8 cellular contexts compared by ENCODE assay signal in genomic region chr11:67420147-67420645, GRCh38. TPM values are rescaled to one million over a fixed set of nuclear protein-coding genes. Genes with fewer than 3 reads are reported as not detected.
DNase-seq lines count a peak whose midpoint lies in the region; ATAC-seq, FAIRE-seq and TF ChIP-seq lines count a peak whose summit lies in the region.

No MANE protein-coding gene starts in this region.

- CTCF ChIA-PET in CD8-positive, alpha-beta memory T cell (lab: Charles Lee): interaction anchor here (0.7 to 9.8 kb wide), 7 partner anchors 11 to 75 kb away, joined by 3 to 108 read pairs (median 3); partner anchors contain the start of genes PPP1CA, PTPRCAP, RAD9A and TBC1D10C
- CTCF ChIA-PET in Panc1 (lab: Charles Lee) (interaction anchor here (1.2 kb wide), 1 partner anchor 19 kb away, joined by 3 read pairs; no protein-coding TSS in a partner anchor), endothelial cell of umbilical vein (lab: Charles Lee) (interaction anchor here (2.1 to 2.7 kb wide), 2 partner anchors 16 to 19 kb away, joined by 6 to 19 read pairs; partner anchors contain the start of genes PPP1CA and TBC1D10C)

- peak overlapping the region; percentile 78 to 95 (median 86) for H3K27ac Mint-ChIP-seq in CD8-positive, alpha-beta memory T cell

- no peaks in the 10 kb centered on the region for H4K20me1 ChIP-seq in endothelial cell of umbilical vein (replicated peaks; ENCODE audit: control insufficient read depth, extremely low read depth, insufficient read depth, low read length)

- POLR2A ChIA-PET in CD8-positive, alpha-beta memory T cell (lab: Charles Lee): interaction anchor here (0.7 to 5.9 kb wide), 10 partner anchors 8 to 67 kb away, joined by 3 to 111 read pairs (median 8); partner anchors contain the start of genes POLD4, PPP1CA, PTPRCAP and RPS6KB2
- POLR2A ChIA-PET in Panc1 (lab: Charles Lee) (interaction anchor here (0.6 kb wide), 1 partner anchor 18 kb away, joined by 7 read pairs; the partner anchor contains the start of gene PPP1CA), endothelial cell of umbilical vein (lab: Charles Lee) (no interaction called here)

- in situ Hi-C loops in Panc1 (cut with HindIII; ENCODE audit: low pct_unique_long_range_greater_than_20kb, low sequenced_read_pairs): no loop called here

- no peaks in the 10 kb centered on the region for H3K27me3 ChIP-seq in CD8-positive, alpha-beta memory T cell (ENCODE audit: insufficient read depth, low read length, poor library complexity, severe bottlenecking)
- H3K27me3 ChIP-seq in Panc1 (ENCODE audit: control insufficient read depth, insufficient read depth, low read length) (no peaks in the 10 kb centered on the region), endothelial cell of umbilical vein (ENCODE audit: control insufficient read depth in 2 of 2, insufficient read depth in 2 of 2, low read length in 2 of 2) (peaks cover 0 to 4% of the 10 kb centered on the region in 2 experiments), ovary (no peaks in the 10 kb centered on the region)

- H3K4me3 Mint-ChIP-seq in CD8-positive, alpha-beta memory T cell: peak overlapping the region; percentile 73 to 90 (median 83)

- 30 to 70% (median 32%) methylated on average over 7 to 15 of the region's 15 CpGs for WGBS in ovary, 3 donors

- no peaks in the 10 kb centered on the region for H3K36me3 Mint-ChIP-seq in CD8-positive, alpha-beta memory T cell

- dilution Hi-C loops in endothelial cell of umbilical vein (cut with MboI; ENCODE audit: extremely low pct_ligation_motif_present, low sequenced_read_pairs): no loop called here

- H3K27ac ChIP-seq in CD8-positive, alpha-beta memory T cell (ENCODE audit: low read depth, low read length): peak overlapping the region; percentile 51
- H3K27ac ChIP-seq in Panc1 (ENCODE audit: low read length) (peak overlapping the region; percentile 63), endothelial cell of umbilical vein (ENCODE audit: insufficient read depth, low read depth, low read length) (no peak overlapping the region), ovary (peak overlapping the region; percentile 78 to 94)

- peak overlapping the region; percentile 87 for H2AFZ ChIP-seq in endothelial cell of umbilical vein (ENCODE audit: low read depth, low read length)

- no peaks in the 10 kb centered on the region for H3K9me3 ChIP-seq in CD8-positive, alpha-beta memory T cell (ENCODE audit: low read length)
- H3K9me3 ChIP-seq in Panc1 (ENCODE audit: control insufficient read depth, insufficient read depth, low read depth, low read length): no peaks in the 10 kb centered on the region
- no peaks in the 10 kb centered on the region for H3K9me3 ChIP-seq in endothelial cell of umbilical vein (replicated peaks; ENCODE audit: control insufficient read depth, insufficient read depth, low read length)
- no peaks in the 10 kb centered on the region for H3K9me3 ChIP-seq in ovary

- peaks cover 51% of the 10 kb centered on the region for H3K4me1 ChIP-seq in CD8-positive, alpha-beta memory T cell (ENCODE audit: insufficient read depth, low read length)
- peaks cover 47% of the 10 kb centered on the region for H3K4me1 ChIP-seq in Panc1 (ENCODE audit: control insufficient read depth, insufficient read depth, low read length)
- H3K4me1 ChIP-seq in endothelial cell of umbilical vein (ENCODE audit: control insufficient read depth, extremely low read depth, insufficient read depth, low read length): peaks cover 4% of the 10 kb centered on the region
- peaks cover 6% of the 10 kb centered on the region for H3K4me1 ChIP-seq in ovary (ENCODE audit: insufficient read depth)

- H3K9ac ChIP-seq in endothelial cell of umbilical vein (replicated peaks; ENCODE audit: extremely low read depth, insufficient read depth, low read length): no peak overlapping the region

- TF ChIP-seq POLR2A in endothelial cell of umbilical vein (IDR thresholded peaks at IDR 0.05; ENCODE audit: low read depth, low read length): no peak
- no peak for TF ChIP-seq POLR2A in ovary (IDR thresholded peaks at IDR 0.05)

- H3K9me3 Mint-ChIP-seq in CD8-positive, alpha-beta memory T cell: no peaks in the 10 kb centered on the region

- no peak for TF ChIP-seq CTCF in Panc1 (IDR thresholded peaks at IDR 0.05)
- TF ChIP-seq CTCF in endothelial cell of umbilical vein (IDR thresholded peaks at IDR 0.05; ENCODE audit: extremely low read depth in 1 of 2, insufficient read depth in 1 of 2, low read depth in 1 of 2, low read length in 2 of 2): no peak
- no peak for TF ChIP-seq CTCF in ovary (IDR thresholded peaks at IDR 0.05)

- peak overlapping the region; percentile 58 for H3K4me3 ChIP-seq in CD8-positive, alpha-beta memory T cell (ENCODE audit: low read length)
- peak overlapping the region; percentile 36 to 54 for H3K4me3 ChIP-seq in Panc1 (ENCODE audit: low read depth in 2 of 2, low read length in 2 of 2)
- H3K4me3 ChIP-seq in endothelial cell of umbilical vein (replicated peaks in 1 of 3; ENCODE audit: insufficient read depth in 1 of 3, low read depth in 1 of 3, low read length in 3 of 3): peak overlapping the region in 1 of 3 experiments; percentile 37
- peak overlapping the region; percentile 59 for H3K4me3 ChIP-seq in ovary

- ATAC-seq in Panc1 (no peak), GM18867 (IDR thresholded peaks at IDR 0.05; ENCODE audit: unreplicated experiment) (no peak)

- FAIRE-seq in endothelial cell of umbilical vein (lab: Jason Lieb, UNC) (no peak), frontal cortex (lab: Jason Lieb, UNC) (no peak)

- H3K79me2 ChIP-seq in endothelial cell of umbilical vein (ENCODE audit: control insufficient read depth, insufficient read depth, low read length): no peaks in the 10 kb centered on the region

- DNase-seq in CD8-positive, alpha-beta memory T cell: no peak
- DNase-seq in Panc1 (ENCODE audit: low read depth, low spot score) (no peak), endothelial cell of umbilical vein (ENCODE audit: low read depth, low spot score) (no peak), ovary (peak in 1 of 5 donors; percentile 69), DMS153 (lab: John Stamatoyannopoulos, UW) (no peak), frontal cortex (ENCODE audit: low spot score in 2 of 2) (no peak)
- DNase-seq in effector CD4-positive, alpha-beta T cell: no peak

- H3K9me1 ChIP-seq in endothelial cell of umbilical vein (replicated peaks; ENCODE audit: control insufficient read depth, extremely low read depth, insufficient read depth, low read length): no peaks in the 10 kb centered on the region

- no peak for TF ChIP-seq EP300 in ovary (IDR thresholded peaks at IDR 0.05)

- H3K27me3 Mint-ChIP-seq in CD8-positive, alpha-beta memory T cell: no peaks in the 10 kb centered on the region

- peaks cover 42 to 62% (median 52%) of the 10 kb centered on the region in 3 donors for H3K4me1 Mint-ChIP-seq in CD8-positive, alpha-beta memory T cell

- BruUV-seq in Panc1 (replicated peaks; lab: Mats Ljungman, UMichigan) (no TSS peak), endothelial cell of umbilical vein (replicated peaks; lab: Mats Ljungman, UMichigan) (no TSS peak)

- H3K36me3 ChIP-seq in CD8-positive, alpha-beta memory T cell (ENCODE audit: insufficient read depth, low read length): no peaks in the 10 kb centered on the region
- H3K36me3 ChIP-seq in Panc1 (ENCODE audit: control insufficient read depth, insufficient read depth, low read length): no peaks in the 10 kb centered on the region
- no peaks in the 10 kb centered on the region for H3K36me3 ChIP-seq in endothelial cell of umbilical vein (ENCODE audit: control insufficient read depth in 2 of 2, extremely low read depth in 1 of 2, insufficient read depth in 2 of 2, low read length in 2 of 2)
- no peaks in the 10 kb centered on the region for H3K36me3 ChIP-seq in ovary

- H3K4me2 ChIP-seq in endothelial cell of umbilical vein (ENCODE audit: insufficient read depth, low read length): peak overlapping the region; percentile 82

- intact Hi-C loops in Panc1 (cut with micrococcal nuclease; ENCODE audit: unreplicated experiment): no loop called here
- intact Hi-C loops in endothelial cell of umbilical vein (cut with micrococcal nuclease): loop anchor here (2.0 kb wide), 1 partner anchor 45 kb away; no protein-coding TSS in a partner anchor
- intact Hi-C loops in ovary (cut with DNase I): no loop called here

RNA-seq across cellular contexts. Expression of gene CARNS1, which starts 4.7 kb away (rescaled TPM):
- total RNA-seq in CD8-positive, alpha-beta memory T cell: 1 to 10 TPM; 2.0 to 2.7 TPM
- polyA plus RNA-seq in CD8-positive, alpha-beta memory T cell: 1.8 TPM
- total RNA-seq in Panc1 (2021; ENCODE audit: unreplicated experiment) (1.0 TPM), endothelial cell of umbilical vein (0.16 and 0.35 TPM in 2 replicates), ovary (10 to 100 TPM in 1 of 7 donors, 1 to 10 TPM in 1, under 1 TPM in 5; 0.12 to 13.2 (median 0.66) TPM), frontal cortex (under 0.01 TPM)
- polyA plus RNA-seq in Panc1 (2012; ENCODE audit: insufficient read length): 1.4 TPM
- polyA plus RNA-seq in endothelial cell of umbilical vein (0.14 and 0.27 TPM in 2 replicates), ovary (under 1 TPM; 0.45 to 0.58 TPM)
- polyA plus RNA-seq in endothelial cell of umbilical vein (2011; cell fraction: cytosol; rRNA removed): 0.04 and 0.08 TPM in 2 replicates
- 0.62 and 0.76 TPM in 2 replicates for polyA plus RNA-seq in endothelial cell of umbilical vein (2011; cell fraction: nucleus; rRNA removed)
- polyA plus RNA-seq in endothelial cell of umbilical vein (2012): 0.11 and 0.16 TPM in 2 replicates
- polyA minus RNA-seq in endothelial cell of umbilical vein: 0.13 and 0.22 TPM in 2 replicates
- not detected for polyA minus RNA-seq in endothelial cell of umbilical vein (2011; cell fraction: cytosol; rRNA and poly(A)+ RNA removed)
- polyA minus RNA-seq in endothelial cell of umbilical vein (2011; cell fraction: nucleus; rRNA and poly(A)+ RNA removed): 0.19 TPM in 1 of 2 replicates, not detected in the other

RNA-seq across cellular contexts. Expression of gene RPS6KB2, which starts 8.1 kb away (rescaled TPM):
- total RNA-seq in CD8-positive, alpha-beta memory T cell: 10 to 100 TPM; 86.0 to 88.4 TPM
- polyA plus RNA-seq in CD8-positive, alpha-beta memory T cell: 54.0 TPM
- total RNA-seq in Panc1 (2021; ENCODE audit: unreplicated experiment) (68.5 TPM), endothelial cell of umbilical vein (47.8 and 53.8 TPM in 2 replicates), ovary (10 to 100 TPM; 24.8 to 38.6 (median 33.1) TPM), frontal cortex (15.1 TPM)
- 87.9 TPM for polyA plus RNA-seq in Panc1 (2012; ENCODE audit: insufficient read length)
- polyA plus RNA-seq in endothelial cell of umbilical vein (60.0 and 70.0 TPM in 2 replicates), ovary (10 to 100 TPM; 10.4 to 38.2 TPM)
- 52.4 and 60.7 TPM in 2 replicates for polyA plus RNA-seq in endothelial cell of umbilical vein (2011; cell fraction: cytosol; rRNA removed)
- 91.2 and 103 TPM in 2 replicates for polyA plus RNA-seq in endothelial cell of umbilical vein (2011; cell fraction: nucleus; rRNA removed)
- polyA plus RNA-seq in endothelial cell of umbilical vein (2012): 37.7 and 41.2 TPM in 2 replicates
- 43.2 and 44.7 TPM in 2 replicates for polyA minus RNA-seq in endothelial cell of umbilical vein
- 47.2 TPM for polyA minus RNA-seq in endothelial cell of umbilical vein (2011; cell fraction: cytosol; rRNA and poly(A)+ RNA removed)
- polyA minus RNA-seq in endothelial cell of umbilical vein (2011; cell fraction: nucleus; rRNA and poly(A)+ RNA removed): 20.7 and 23.7 TPM in 2 replicates

RNA-seq across cellular contexts. Expression of gene TBC1D10C, which starts 16.3 kb away (rescaled TPM):
- 100 to 1,000 TPM; 102 to 105 TPM for total RNA-seq in CD8-positive, alpha-beta memory T cell
- 331 TPM for polyA plus RNA-seq in CD8-positive, alpha-beta memory T cell
- total RNA-seq in Panc1 (2021; ENCODE audit: unreplicated experiment) (0.33 TPM), endothelial cell of umbilical vein (not detected in 2 replicates), ovary (1 to 10 TPM in 3 of 7 donors, under 1 TPM in 4; 0.15 to 2.0 (median 1.00) TPM), frontal cortex (not detected)
- 0.68 TPM for polyA plus RNA-seq in Panc1 (2012; ENCODE audit: insufficient read length)
- polyA plus RNA-seq in endothelial cell of umbilical vein (not detected in 2 replicates), ovary (1 to 10 TPM in 1 of 2 donors, under 1 TPM in 1; 0.32 to 1.6 TPM)
- polyA plus RNA-seq in endothelial cell of umbilical vein (2011; cell fraction: cytosol; rRNA removed): not detected in 2 replicates
- 0.20 TPM in 1 of 2 replicates, not detected in the other for polyA plus RNA-seq in endothelial cell of umbilical vein (2011; cell fraction: nucleus; rRNA removed)
- polyA plus RNA-seq in endothelial cell of umbilical vein (2012): 0.20 and 0.26 TPM in 2 replicates
- 1.4 TPM in 1 of 2 replicates, not detected in the other for polyA minus RNA-seq in endothelial cell of umbilical vein
- not detected for polyA minus RNA-seq in endothelial cell of umbilical vein (2011; cell fraction: cytosol; rRNA and poly(A)+ RNA removed)
- not detected in 2 replicates for polyA minus RNA-seq in endothelial cell of umbilical vein (2011; cell fraction: nucleus; rRNA and poly(A)+ RNA removed)

RNA-seq across cellular contexts. Expression of gene PTPRCAP, which starts 17.3 kb away (rescaled TPM):
- total RNA-seq in CD8-positive, alpha-beta memory T cell: 100 to 1,000 TPM; 145 to 163 TPM
- polyA plus RNA-seq in CD8-positive, alpha-beta memory T cell: 1,075 TPM
- 0.82 TPM for total RNA-seq in Panc1 (2021; ENCODE audit: unreplicated experiment)
- polyA plus RNA-seq in Panc1 (2012; ENCODE audit: insufficient read length): 2.0 TPM
- 1.4 TPM in 1 of 2 replicates, not detected in the other for total RNA-seq in endothelial cell of umbilical vein
- 3.6 and 6.5 TPM in 2 replicates for polyA plus RNA-seq in endothelial cell of umbilical vein
- polyA plus RNA-seq in endothelial cell of umbilical vein (2011; cell fraction: cytosol; rRNA removed): 0.66 and 0.99 TPM in 2 replicates
- polyA plus RNA-seq in endothelial cell of umbilical vein (2011; cell fraction: nucleus; rRNA removed): 15.0 and 16.6 TPM in 2 replicates
- polyA plus RNA-seq in endothelial cell of umbilical vein (2012): 0.47 and 0.74 TPM in 2 replicates
- 0.79 and 0.85 TPM in 2 replicates for polyA minus RNA-seq in endothelial cell of umbilical vein
- polyA minus RNA-seq in endothelial cell of umbilical vein (2011; cell fraction: cytosol; rRNA and poly(A)+ RNA removed): not detected
- 0.38 and 1.3 TPM in 2 replicates for polyA minus RNA-seq in endothelial cell of umbilical vein (2011; cell fraction: nucleus; rRNA and poly(A)+ RNA removed)
- 10 to 100 TPM in 1 of 7 donors, 1 to 10 TPM in 6; 2.4 to 10.7 (median 3.2) TPM for total RNA-seq in ovary
- 1 to 10 TPM in 1 of 2 donors, not detected in 1; 7.2 TPM for polyA plus RNA-seq in ovary
- not detected for total RNA-seq in frontal cortex

RNA-seq across cellular contexts. Expression of gene PPP1CA, which starts 18.5 kb away (rescaled TPM):
- 100 to 1,000 TPM; 338 to 357 TPM for total RNA-seq in CD8-positive, alpha-beta memory T cell
- polyA plus RNA-seq in CD8-positive, alpha-beta memory T cell: 564 TPM
- 361 TPM for total RNA-seq in Panc1 (2021; ENCODE audit: unreplicated experiment)
- polyA plus RNA-seq in Panc1 (2012; ENCODE audit: insufficient read length): 412 TPM
- total RNA-seq in endothelial cell of umbilical vein: 192 and 202 TPM in 2 replicates
- polyA plus RNA-seq in endothelial cell of umbilical vein: 419 and 446 TPM in 2 replicates
- polyA plus RNA-seq in endothelial cell of umbilical vein (2011; cell fraction: cytosol; rRNA removed): 287 and 295 TPM in 2 replicates
- polyA plus RNA-seq in endothelial cell of umbilical vein (2011; cell fraction: nucleus; rRNA removed): 126 and 127 TPM in 2 replicates
- polyA plus RNA-seq in endothelial cell of umbilical vein (2012): 168 and 197 TPM in 2 replicates
- 148 and 170 TPM in 2 replicates for polyA minus RNA-seq in endothelial cell of umbilical vein
- polyA minus RNA-seq in endothelial cell of umbilical vein (2011; cell fraction: cytosol; rRNA and poly(A)+ RNA removed): 131 TPM
- polyA minus RNA-seq in endothelial cell of umbilical vein (2011; cell fraction: nucleus; rRNA and poly(A)+ RNA removed): 30.2 and 40.7 TPM in 2 replicates
- total RNA-seq in ovary: 10 to 100 TPM; 32.2 to 86.9 (median 55.5) TPM
- 10 to 100 TPM; 43.7 to 54.9 TPM for polyA plus RNA-seq in ovary
- 69.3 TPM for total RNA-seq in frontal cortex

Comparison
In these comparisons a context has a peak if more than half of its experiments do, and no peak if none do; other contexts are left out.
1. RNA of gene TBC1D10C, which starts 16.3 kb away (total RNA-seq): 102 to 105 TPM in CD8-positive, alpha-beta memory T cell; 0.15 to 2.0 TPM in ovary, 0.33 TPM in Panc1 (single experiment), not detected in endothelial cell of umbilical vein and not detected in frontal cortex (single experiment); every median in the first group is over 10 times any median in the second.